Comparison of ENCODE assay signal across 1 cellular context in genomic region chr1:186983327-186983726, GRCh38.
TF ChIP-seq lines count a peak whose summit lies in the region.

No MANE protein-coding gene starts in this region.

TF ChIP-seq in HepG2, 621 proteins besides CTCF, POLR2A, EP300 and RAD21 (continued from another document):
- TF ChIP-seq ZNF362 (CRISPR knock-in tag; IDR thresholded peaks at IDR 0.05; ENCODE audit: borderline replicate concordance) = no peak
- TF ChIP-seq CREBL2 (CRISPR knock-in tag; IDR thresholded peaks at IDR 0.05; ENCODE audit: borderline replicate concordance) = no peak
- no peak for TF ChIP-seq BORCS8-MEF2B (CRISPR knock-in tag; IDR thresholded peaks at IDR 0.05)
- no peak for TF ChIP-seq ZFP41 (CRISPR knock-in tag; IDR thresholded peaks at IDR 0.05; ENCODE audit: borderline replicate concordance)
- no peak for TF ChIP-seq HMGXB3 (CRISPR knock-in tag; IDR thresholded peaks at IDR 0.05; ENCODE audit: borderline replicate concordance)
